Comparison of ENCODE assay signal across 27 cellular contexts in the genomic region with DNA sequence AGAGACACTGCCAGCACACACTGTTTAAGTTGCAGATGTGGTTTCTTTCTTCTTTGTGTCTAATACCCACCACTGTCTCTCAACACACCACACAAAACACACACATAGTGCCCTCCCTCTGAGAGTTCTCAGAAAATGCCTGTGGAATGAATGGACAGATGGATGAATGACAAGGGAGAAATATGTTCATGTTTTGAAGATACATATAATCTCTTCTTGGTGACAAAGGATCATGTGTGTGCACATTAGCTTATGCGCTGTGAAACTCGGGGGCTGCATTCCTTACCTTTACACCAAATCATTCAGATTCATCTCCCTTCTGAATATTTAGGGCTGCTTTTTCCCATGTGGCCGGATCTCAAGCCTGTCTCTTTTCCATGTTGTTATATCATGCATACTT.
"Had no signal": no experiment of that assay in that cellular context is flagged by ENCODE, and none has a peak within 500 bp of the region (broad histone marks: within the 10 kb centered on the region; RNA-seq: fewer than 3 reads in every experiment).

No MANE protein-coding gene starts in this region.

- H3K9me3 ChIP-seq: body of pancreas, esophagus muscularis mucosa, gastroesophageal sphincter, left ventricle myocardium inferior, sigmoid colon, testis, vagina had no signal

- H3K36me3 Mint-ChIP-seq: activated CD8-positive, alpha-beta memory T cell treated with anti-CD3 and anti-CD28 coated beads, Interleukin-2, amount 10 ng/mL, durations not matched to agents 7 days and 5 days; activated naive CD4-positive, alpha-beta T cell treated with anti-CD3 and anti-CD28 coated beads, Interleukin-2, amount 10 ng/mL, durations not matched to agents 7 days and 5 days; natural killer cell treated with Interleukin-12 subunit alpha and Interleukin-12 subunit beta and Interleukin-15 and Interleukin-18, amount 100 ng/mL, for 72 hours had no signal

- H3K27me3 ChIP-seq: body of pancreas, esophagus muscularis mucosa, gastroesophageal sphincter, sigmoid colon, testis, vagina had no signal

- H3K27me3 Mint-ChIP-seq: activated naive CD4-positive, alpha-beta T cell treated with anti-CD3 and anti-CD28 coated beads, Interleukin-2, amount 10 ng/mL, durations not matched to agents 7 days and 5 days; progenitor cell of endocrine pancreas had no signal

- H3K4me1 ChIP-seq: esophagus muscularis mucosa, gastroesophageal sphincter, left ventricle myocardium inferior, testis, vagina had no signal

- H3K27ac ChIP-seq: body of pancreas, esophagus muscularis mucosa, gastroesophageal sphincter, left ventricle myocardium inferior, sigmoid colon, testis, vagina, VCaP had no signal

- ATAC-seq: activated CD4-positive, CD25-positive, alpha-beta regulatory T cell treated with anti-CD3 and anti-CD28 coated beads, Interleukin-2, amount 50 U/mL, for 24 hours; activated CD8-positive, alpha-beta memory T cell treated with anti-CD3 and anti-CD28 coated beads, Interleukin-2, amount 10 ng/mL, durations not matched to agents 7 days and 5 days; activated CD8-positive, alpha-beta T cell treated with anti-CD3 and anti-CD28 coated beads for 36 hours; body of pancreas; effector memory CD8-positive, alpha-beta T cell; gastroesophageal sphincter; natural killer cell treated with Interleukin-12 subunit alpha and Interleukin-12 subunit beta and Interleukin-15 and Interleukin-18, amount 100 ng/mL, for 72 hours had no signal

- H3K4me3 ChIP-seq: body of pancreas, esophagus muscularis mucosa, gastroesophageal sphincter, left ventricle myocardium inferior, sigmoid colon, testis, vagina had no signal

- H3K4me1 Mint-ChIP-seq: activated CD4-positive, alpha-beta T cell treated with anti-CD3 and anti-CD28 coated beads, Interleukin-2, amount 10 ng/mL, durations not matched to agents 24 days and 14 days; activated CD8-positive, alpha-beta memory T cell treated with anti-CD3 and anti-CD28 coated beads, Interleukin-2, amount 10 ng/mL, durations not matched to agents 7 days and 5 days; activated naive CD4-positive, alpha-beta T cell treated with anti-CD3 and anti-CD28 coated beads, Interleukin-2, amount 10 ng/mL, durations not matched to agents 7 days and 5 days had no signal

- H3K9me3 Mint-ChIP-seq: activated CD4-positive, alpha-beta T cell treated with anti-CD3 and anti-CD28 coated beads, Interleukin-2, amount 10 ng/mL, durations not matched to agents 24 days and 14 days; activated CD8-positive, alpha-beta T cell treated with anti-CD3 and anti-CD28 coated beads for 36 hours; activated naive CD4-positive, alpha-beta T cell treated with anti-CD3 and anti-CD28 coated beads, Interleukin-2, amount 10 ng/mL, durations not matched to agents 7 days and 5 days; effector memory CD8-positive, alpha-beta T cell; natural killer cell treated with Interleukin-12 subunit alpha and Interleukin-12 subunit beta and Interleukin-15 and Interleukin-18, amount 100 ng/mL, for 72 hours had no signal

- H3K27ac Mint-ChIP-seq: activated CD4-positive, alpha-beta T cell treated with anti-CD3 and anti-CD28 coated beads, Interleukin-2, amount 10 ng/mL, durations not matched to agents 24 days and 14 days; activated CD8-positive, alpha-beta memory T cell treated with anti-CD3 and anti-CD28 coated beads, Interleukin-2, amount 10 ng/mL, durations not matched to agents 7 days and 5 days; activated CD8-positive, alpha-beta T cell treated with anti-CD3 and anti-CD28 coated beads for 36 hours; activated naive CD4-positive, alpha-beta T cell treated with anti-CD3 and anti-CD28 coated beads, Interleukin-2, amount 10 ng/mL, durations not matched to agents 7 days and 5 days; effector memory CD8-positive, alpha-beta T cell; natural killer cell treated with Interleukin-12 subunit alpha and Interleukin-12 subunit beta and Interleukin-15 and Interleukin-18, amount 100 ng/mL, for 72 hours; progenitor cell of endocrine pancreas had no signal

- DNase-seq: activated CD4-positive, alpha-beta T cell treated with anti-CD3 and anti-CD28 coated beads, Interleukin-2, amount 10 ng/mL, durations not matched to agents 24 days and 14 days; activated CD8-positive, alpha-beta memory T cell treated with anti-CD3 and anti-CD28 coated beads, Interleukin-2, amount 10 ng/mL, durations not matched to agents 7 days and 5 days; activated CD8-positive, alpha-beta T cell treated with anti-CD3 and anti-CD28 coated beads for 36 hours; activated effector memory CD4-positive, alpha-beta T cell treated with anti-CD3 and anti-CD28 coated beads, Interleukin-2, amount 50 U/mL, for 16 hours; activated naive CD4-positive, alpha-beta T cell treated with anti-CD3 and anti-CD28 coated beads, Interleukin-2, amount 10 ng/mL, durations not matched to agents 7 days and 5 days; activated T-cell treated with anti-CD3 and anti-CD28 coated beads for 4 hours; body of pancreas; central memory CD4-positive, alpha-beta T cell; effector memory CD8-positive, alpha-beta T cell; head of caudate nucleus; hypothalamus; left ventricle myocardium inferior; midbrain; occipital lobe; retina; sigmoid colon; stimulated activated CD4-positive, alpha-beta T cell treated with anti-CD3 and anti-CD28 coated beads, Interleukin-2, amount 100 ng/mL, for 48 hours; stimulated activated naive CD4-positive, alpha-beta T cell; testis had no signal

- H3K4me3 Mint-ChIP-seq: activated CD4-positive, alpha-beta T cell treated with anti-CD3 and anti-CD28 coated beads, Interleukin-2, amount 10 ng/mL, durations not matched to agents 24 days and 14 days; activated CD8-positive, alpha-beta memory T cell treated with anti-CD3 and anti-CD28 coated beads, Interleukin-2, amount 10 ng/mL, durations not matched to agents 7 days and 5 days; activated CD8-positive, alpha-beta T cell treated with anti-CD3 and anti-CD28 coated beads for 36 hours; activated naive CD4-positive, alpha-beta T cell treated with anti-CD3 and anti-CD28 coated beads, Interleukin-2, amount 10 ng/mL, durations not matched to agents 7 days and 5 days; effector memory CD8-positive, alpha-beta T cell; natural killer cell treated with Interleukin-12 subunit alpha and Interleukin-12 subunit beta and Interleukin-15 and Interleukin-18, amount 100 ng/mL, for 72 hours had no signal

- FAIRE-seq: colon had no signal

- H3K36me3 ChIP-seq: esophagus muscularis mucosa, gastroesophageal sphincter, sigmoid colon, vagina had no signal
